In the genomic region with DNA sequence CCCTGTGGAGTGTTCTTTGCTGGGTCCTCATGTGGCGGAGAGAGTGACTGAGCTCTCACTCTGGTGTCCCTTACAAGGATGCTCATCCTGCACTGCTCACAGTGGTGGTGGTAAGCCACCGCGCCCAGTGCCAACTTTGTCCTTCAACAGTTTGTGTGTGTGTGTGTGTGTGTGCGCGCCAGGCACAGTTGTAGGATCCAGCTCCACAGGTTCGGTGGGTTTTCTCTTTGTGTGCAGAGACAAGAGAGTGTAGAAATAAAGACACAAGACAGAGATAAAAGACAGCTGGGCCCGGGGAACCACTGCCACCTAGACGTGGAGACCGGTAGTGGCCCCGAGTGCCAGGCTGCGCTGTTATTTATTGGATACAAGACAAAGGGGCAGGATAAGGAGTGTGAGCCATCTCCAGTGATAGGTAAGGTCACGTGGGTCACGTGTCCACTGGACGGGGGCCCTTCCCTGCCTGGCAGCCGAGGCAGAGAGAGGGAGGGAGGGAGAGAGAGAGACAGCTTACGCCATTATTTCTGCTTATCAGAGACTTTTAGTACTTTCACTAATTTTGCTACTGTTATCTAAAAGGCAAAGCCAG, we compare ENCODE assay signal across 9 cellular contexts. TPM values are rescaled to one million over a fixed set of nuclear protein-coding genes. Genes with fewer than 3 reads are reported as not detected.
DNase-seq lines count a peak whose midpoint lies in the region; ATAC-seq, FAIRE-seq and TF ChIP-seq lines count a peak whose summit lies in the region.
"Not testable (repeated sequence)": the region's sequence is repeated elsewhere in the genome, so short reads cannot be mapped to it uniquely, and the experiment has no call there.
"Had no signal": no experiment of that assay in that cellular context is flagged by ENCODE, and none has a peak within 500 bp of the region (broad histone marks: within the 10 kb centered on the region; RNA-seq: fewer than 3 reads in every experiment).

No MANE protein-coding gene starts in this region.

- TF ChIP-seq POLR2A in K562 (conservative IDR thresholded peaks at IDR 0.05): not testable (repeated sequence)

- peak; percentile 49 to 79 for TF ChIP-seq RAD21 in K562 (CRISPR knock-in tag; conservative IDR thresholded peaks at IDR 0.05 in 1 of 2, IDR thresholded peaks at IDR 0.05 in 1 of 2)

- H2AFZ ChIP-seq in KMS-11 (ENCODE audit: low read depth): peak overlapping the region; percentile 26; the same call in 1 of the 2 replicates
- H2AFZ ChIP-seq in K562 (ENCODE audit: low read depth, low read length): peak overlapping the region; percentile 69
- H2AFZ ChIP-seq in osteoblast (ENCODE audit: low read length): peak overlapping the region; percentile 70

- CTCF ChIA-PET in K562 (lab: Yijun Ruan, JAX; ENCODE audit: low intra/inter-chr PET ratio): interaction anchor here (1.4 kb wide), 1 partner anchor 155 kb away, joined by 5 read pairs; the partner anchor contains the start of gene DVL1

- not testable (repeated sequence) for H3K9me3 Mint-ChIP-seq in stimulated activated effector memory CD8-positive, alpha-beta T cell treated with anti-CD3 and anti-CD28 coated beads, Interleukin-12 subunit alpha, Interleukin-12 subunit beta, amount 100 ng/mL, for 72 hours

- WGBS in K562 (ENCODE audit: insufficient coverage, low coverage, missing lambda C conversion rate): 30% methylated on average over 16 of the region's 16 CpGs

- peak overlapping the region; percentile 33; the same call in 1 of the 2 replicates for H3K9ac ChIP-seq in KMS-11
- H3K9ac ChIP-seq in K562 (ENCODE audit: insufficient read depth in 1 of 2, low read depth in 2 of 2, low read length in 2 of 2): peak overlapping the region; percentile 48 to 65; a peak in 3 of 4 replicates

- peak overlapping the region; percentile 96 for H3K27ac Mint-ChIP-seq in stimulated activated effector memory CD8-positive, alpha-beta T cell treated with anti-CD3 and anti-CD28 coated beads, Interleukin-12 subunit alpha, Interleukin-12 subunit beta, amount 100 ng/mL, for 72 hours

- peak overlapping the region; percentile 74 for H3K4me3 Mint-ChIP-seq in stimulated activated effector memory CD8-positive, alpha-beta T cell treated with anti-CD3 and anti-CD28 coated beads, Interleukin-12 subunit alpha, Interleukin-12 subunit beta, amount 100 ng/mL, for 72 hours

- peak; percentile 78 for ATAC-seq in K562
- ATAC-seq in stimulated activated effector memory CD8-positive, alpha-beta T cell treated with anti-CD3 and anti-CD28 coated beads, Interleukin-12 subunit alpha, Interleukin-12 subunit beta, amount 100 ng/mL, for 72 hours: peak; percentile 80

- H3K9me3 ChIP-seq in K562 (replicated peaks; ENCODE audit: control insufficient read depth, insufficient read depth, low read depth, low read length); left ventricle myocardium inferior (replicated peaks); osteoblast (ENCODE audit: low read depth, low read length): not testable (repeated sequence)

- not testable (repeated sequence) for TF ChIP-seq EP300 in K562 (IDR thresholded peaks at IDR 0.05; ENCODE audit: low read length)

- not testable (repeated sequence) for H4K20me1 ChIP-seq in KMS-11 (ENCODE audit: insufficient read depth); K562 (replicated peaks; ENCODE audit: control insufficient read depth, insufficient read depth, low read length); osteoblast (ENCODE audit: insufficient read depth, low read length)

- H3K4me3 ChIP-seq in KMS-11 (IDR thresholded peaks at IDR 0.05; ENCODE audit: insufficient read depth, low read depth, low read length); K562; osteoblast (ENCODE audit: insufficient read depth, low read length): not testable (repeated sequence)
- H3K4me3 ChIP-seq in left ventricle myocardium inferior: peak overlapping the region; percentile 53

- intact Hi-C loops in K562 (cut with micrococcal nuclease): loop anchor here (10.0 kb wide), 1 partner anchor 130 kb away; the partner anchor contains the start of gene AURKAIP1
- intact Hi-C loops in left ventricle myocardium inferior (cut with micrococcal nuclease): not testable (repeated sequence)

- FAIRE-seq in K562 (lab: Jason Lieb, UNC): not testable (repeated sequence)

- DNase-seq in DMS 273 treated with DMSO at 0.1 percent for 48 hours (lab: John Stamatoyannopoulos, UW): peak; percentile 10
- peak; percentile 67 for DNase-seq in NCI-H82 treated with DMSO at 0.1 percent for 48 hours (lab: John Stamatoyannopoulos, UW; ENCODE audit: unreplicated experiment)
- peak; percentile 40 to 65 for DNase-seq in activated CD4-positive, alpha-beta T cell treated with anti-CD3 and anti-CD28 coated beads for 24 hours (ENCODE audit: low read depth in 2 of 2)
- DNase-seq in K562 (ENCODE audit: extremely low read depth in 1 of 4, low spot score in 3 of 4): peak; percentile 40 to 81 (median 47)
- peak; percentile 68 for DNase-seq in left ventricle myocardium inferior
- DNase-seq in osteoblast (ENCODE audit: insufficient read length, low spot score, missing footprints): peak; percentile 79
- peak; percentile 51 to 84 for DNase-seq in stimulated activated effector memory CD8-positive, alpha-beta T cell treated with anti-CD3 and anti-CD28 coated beads, Interleukin-12 subunit alpha, Interleukin-12 subunit beta, amount 100 ng/mL, for 72 hours (ENCODE audit: low spot score in 2 of 2)

- H3K4me1 Mint-ChIP-seq in stimulated activated effector memory CD8-positive, alpha-beta T cell treated with anti-CD3 and anti-CD28 coated beads, Interleukin-12 subunit alpha, Interleukin-12 subunit beta, amount 100 ng/mL, for 72 hours: peaks cover 15% of the 10 kb centered on the region

- not testable (repeated sequence) for BruUV-seq in K562 (replicated peaks; lab: Mats Ljungman, UMichigan)

- H3K9me1 ChIP-seq in K562 (ENCODE audit: control insufficient read depth, insufficient read depth, low read length): not testable (repeated sequence)

- TF ChIP-seq CTCF in KMS-11 (conservative IDR thresholded peaks at IDR 0.05; ENCODE audit: low read depth, low read length) (peak; percentile 61), K562 (IDR thresholded peaks at IDR 0.05 in 2 of 3, conservative IDR thresholded peaks at IDR 0.05 in 1 of 3; ENCODE audit: insufficient read depth in 2 of 3, low read depth in 1 of 3, low read length in 3 of 3) (peak; percentile 67 to 80 (median 68)), left ventricle myocardium inferior (IDR thresholded peaks at IDR 0.05; ENCODE audit: borderline replicate concordance) (peak; percentile 73), osteoblast (IDR thresholded peaks at IDR 0.05; ENCODE audit: extremely low read depth, low read depth, low read length) (peak; percentile 52)

- not testable (repeated sequence) for H3K36me3 ChIP-seq in KMS-11 (ENCODE audit: insufficient read depth); K562 (ENCODE audit: control insufficient read depth, insufficient read depth, low read length); left ventricle myocardium inferior; osteoblast (ENCODE audit: insufficient read depth, low read length)

- in situ Hi-C loops in K562 (cut with MboI): not testable (repeated sequence)

- H3K36me3 Mint-ChIP-seq in stimulated activated effector memory CD8-positive, alpha-beta T cell treated with anti-CD3 and anti-CD28 coated beads, Interleukin-12 subunit alpha, Interleukin-12 subunit beta, amount 100 ng/mL, for 72 hours: not testable (repeated sequence)

- H3K79me2 ChIP-seq in KMS-11 (ENCODE audit: insufficient read depth, low read depth); K562 (ENCODE audit: control insufficient read depth, insufficient read depth, low read length); osteoblast (ENCODE audit: insufficient read depth, low read length): not testable (repeated sequence)

- not testable (repeated sequence) for H3K27me3 ChIP-seq in KMS-11 (ENCODE audit: insufficient read depth, low read depth); K562 (ENCODE audit: control insufficient read depth in 2 of 2, insufficient read depth in 2 of 2, low read length in 2 of 2); left ventricle myocardium inferior (ENCODE audit: low read depth); osteoblast (ENCODE audit: insufficient read depth, low read length)

- H3K27ac ChIP-seq in KMS-11 (peak overlapping the region; percentile 73), K562 (ENCODE audit: extremely low read depth, low read depth, low read length) (peak overlapping the region; percentile 74), left ventricle myocardium inferior (replicated peaks) (peak overlapping the region; percentile 85), osteoblast (ENCODE audit: low read depth, low read length) (peak overlapping the region; percentile 37)

- H3K4me1 ChIP-seq in KMS-11 (ENCODE audit: low read depth, poor library complexity, severe bottlenecking) (peaks cover 28% of the 10 kb centered on the region), K562 (replicated peaks in 1 of 2; ENCODE audit: control insufficient read depth in 2 of 2, insufficient read depth in 2 of 2, low read length in 2 of 2) (peaks cover 8 to 13% of the 10 kb centered on the region in 2 experiments; a peak in 3 of 5 replicates), left ventricle myocardium inferior (peaks cover 19% of the 10 kb centered on the region)
- H3K4me1 ChIP-seq in osteoblast (ENCODE audit: insufficient read depth, low read length): not testable (repeated sequence)

- H3K4me2 ChIP-seq in KMS-11 (peak overlapping the region; percentile 43), K562 (ENCODE audit: insufficient read depth, low read length) (peak overlapping the region; percentile 67), osteoblast (ENCODE audit: insufficient read depth, low read length) (peak overlapping the region; percentile 43)

- POLR2A ChIA-PET in K562 (lab: Yijun Ruan, JAX): interaction anchor here (0.6 to 2.0 kb wide), 6 partner anchors 13 to 130 kb away, joined by 3 to 11 read pairs (median 4); partner anchors contain the start of gene AURKAIP1

RNA-seq across cellular contexts. Expression of gene ATAD3A, which starts 7.1 kb away (rescaled TPM):
- 54.7 and 190 TPM in 2 replicates for total RNA-seq in K562 (2011; cell fraction: chromatin; rRNA removed; ENCODE audit: low replicate concordance)
- total RNA-seq in K562 (2011; cell fraction: nucleolus; rRNA removed): 155 and 182 TPM in 2 replicates
- 64.8 and 77.4 TPM in 2 replicates for total RNA-seq in K562 (2011; cell fraction: nucleoplasm; rRNA removed)
- total RNA-seq in K562 (2014; rRNA removed) (173 and 183 TPM in 2 replicates), K562 (2014; rRNA removed; fragmentation: Illumina TruSeq; extraction: Trizol) (18.6 and 20.2 TPM in 2 replicates), K562 (2015; rRNA removed; fragmentation: Illumina TruSeq; extraction: Trizol) (80.1 and 87.1 TPM in 2 replicates), K562 (2021) (151 and 167 TPM in 2 replicates), left ventricle myocardium inferior (19.4 TPM), osteoblast (18.6 and 19.9 TPM in 2 replicates)
- polyA plus RNA-seq in K562 (2011; rRNA removed) (36.7 and 40.8 TPM in 2 replicates), K562 (2014; fragmentation: Illumina TruSeq; extraction: Trizol) (29.2 and 90.5 TPM in 2 replicates), K562 (2014; fragmentation: Nextera tagmentation; extraction: Ambion mirVana) (1 to 10 TPM in 1 of 2 experiments, under 1 TPM in 1; 0.10 to 1.0 TPM), K562 (2014; rRNA removed) (123 and 131 TPM in 2 replicates)
- polyA plus RNA-seq in K562 (2011; cell fraction: cytosol; rRNA removed): 47.1 and 118 TPM in 2 replicates
- polyA plus RNA-seq in K562 (2011; cell fraction: nucleus; rRNA removed): 98.3 and 162 TPM in 2 replicates
- polyA plus RNA-seq in K562 (2012): 69.9 and 90.0 TPM in 2 replicates
- polyA minus RNA-seq in K562 (2011; rRNA and poly(A)+ RNA removed): 14.9 and 33.5 TPM in 2 replicates
- 50.2 and 62.0 TPM in 2 replicates for polyA minus RNA-seq in K562 (2011; cell fraction: cytosol; rRNA and poly(A)+ RNA removed)
- polyA minus RNA-seq in K562 (2011; cell fraction: nucleus; rRNA and poly(A)+ RNA removed): 28.4 and 31.9 TPM in 2 replicates

RNA-seq across cellular contexts. Expression of gene ATAD3B, which starts 33.3 kb away (rescaled TPM):
- 197 and 522 TPM in 2 replicates for total RNA-seq in K562 (2011; cell fraction: chromatin; rRNA removed; ENCODE audit: low replicate concordance)
- 417 and 489 TPM in 2 replicates for total RNA-seq in K562 (2011; cell fraction: nucleolus; rRNA removed)
- 246 and 263 TPM in 2 replicates for total RNA-seq in K562 (2011; cell fraction: nucleoplasm; rRNA removed)
- 106 and 126 TPM in 2 replicates for total RNA-seq in K562 (2014; rRNA removed)
- 10.3 and 15.6 TPM in 2 replicates for total RNA-seq in K562 (2014; rRNA removed; fragmentation: Illumina TruSeq; extraction: Trizol)
- 43.2 and 45.2 TPM in 2 replicates for total RNA-seq in K562 (2015; rRNA removed; fragmentation: Illumina TruSeq; extraction: Trizol)
- total RNA-seq in K562 (2021): 92.0 and 93.4 TPM in 2 replicates
- 27.7 and 27.9 TPM in 2 replicates for polyA plus RNA-seq in K562 (2011; rRNA removed)
- polyA plus RNA-seq in K562 (2011; cell fraction: cytosol; rRNA removed): 18.3 and 42.9 TPM in 2 replicates
- polyA plus RNA-seq in K562 (2011; cell fraction: nucleus; rRNA removed): 168 and 341 TPM in 2 replicates
- 31.9 and 52.8 TPM in 2 replicates for polyA plus RNA-seq in K562 (2012)
- 18.9 and 42.2 TPM in 2 replicates for polyA plus RNA-seq in K562 (2014; fragmentation: Illumina TruSeq; extraction: Trizol)
- under 1 TPM; 0.07 to 0.77 TPM for polyA plus RNA-seq in K562 (2014; fragmentation: Nextera tagmentation; extraction: Ambion mirVana)
- 113 and 117 TPM in 2 replicates for polyA plus RNA-seq in K562 (2014; rRNA removed)
- polyA minus RNA-seq in K562 (2011; rRNA and poly(A)+ RNA removed): 6.7 and 14.8 TPM in 2 replicates
- polyA minus RNA-seq in K562 (2011; cell fraction: cytosol; rRNA and poly(A)+ RNA removed): 23.6 and 41.7 TPM in 2 replicates
- polyA minus RNA-seq in K562 (2011; cell fraction: nucleus; rRNA and poly(A)+ RNA removed): 44.3 and 53.4 TPM in 2 replicates
- 8.3 TPM for total RNA-seq in left ventricle myocardium inferior
- total RNA-seq in osteoblast: 10.6 and 14.5 TPM in 2 replicates

RNA-seq across cellular contexts. Expression of gene TMEM240, which starts 35.6 kb away (rescaled TPM):
- 1.2 and 8.3 TPM in 2 replicates for total RNA-seq in K562 (2011; cell fraction: chromatin; rRNA removed; ENCODE audit: low replicate concordance)
- 5.3 and 6.0 TPM in 2 replicates for total RNA-seq in K562 (2011; cell fraction: nucleolus; rRNA removed)
- 2.6 and 6.0 TPM in 2 replicates for total RNA-seq in K562 (2011; cell fraction: nucleoplasm; rRNA removed)
- total RNA-seq in K562 (2014; rRNA removed): 0.78 TPM in 1 of 2 replicates, not detected in the other
- not detected in 2 replicates for total RNA-seq in K562 (2014; rRNA removed; fragmentation: Illumina TruSeq; extraction: Trizol)
- total RNA-seq in K562 (2015; rRNA removed; fragmentation: Illumina TruSeq; extraction: Trizol): 0.38 and 0.43 TPM in 2 replicates
- total RNA-seq in K562 (2021): 1.3 and 2.0 TPM in 2 replicates
- polyA plus RNA-seq in K562 (2011; rRNA removed): 0.24 TPM in 2 replicates
- 0.46 TPM in 1 of 2 replicates, not detected in the other for polyA plus RNA-seq in K562 (2011; cell fraction: cytosol; rRNA removed)
- polyA plus RNA-seq in K562 (2011; cell fraction: nucleus; rRNA removed): 3.5 and 8.1 TPM in 2 replicates
- polyA plus RNA-seq in K562 (2012): 1.1 and 3.2 TPM in 2 replicates
- not detected in 2 replicates for polyA plus RNA-seq in K562 (2014; fragmentation: Illumina TruSeq; extraction: Trizol)
- polyA plus RNA-seq in K562 (2014; fragmentation: Nextera tagmentation; extraction: Ambion mirVana): not detected
- polyA plus RNA-seq in K562 (2014; rRNA removed): 0.28 and 0.94 TPM in 2 replicates
- not detected in 2 replicates for polyA minus RNA-seq in K562 (2011; rRNA and poly(A)+ RNA removed)
- polyA minus RNA-seq in K562 (2011; cell fraction: cytosol; rRNA and poly(A)+ RNA removed): not detected in 2 replicates
- polyA minus RNA-seq in K562 (2011; cell fraction: nucleus; rRNA and poly(A)+ RNA removed): 0.56 and 0.67 TPM in 2 replicates
- 7.2 TPM for total RNA-seq in left ventricle myocardium inferior
- 1.8 and 2.7 TPM in 2 replicates for total RNA-seq in osteoblast

RNA-seq across cellular contexts. Expression of gene ATAD3C, which starts 55.4 kb away (rescaled TPM):
- total RNA-seq in K562 (2011; cell fraction: chromatin; rRNA removed; ENCODE audit: low replicate concordance): 0.21 TPM in 1 of 2 replicates, not detected in the other
- under 0.01 and 0.13 TPM in 2 replicates for total RNA-seq in K562 (2011; cell fraction: nucleolus; rRNA removed)
- total RNA-seq in K562 (2011; cell fraction: nucleoplasm; rRNA removed): 0.07 and 0.23 TPM in 2 replicates
- total RNA-seq in K562 (2014; rRNA removed) (not detected in 2 replicates), K562 (2014; rRNA removed; fragmentation: Illumina TruSeq; extraction: Trizol) (not detected in 2 replicates), K562 (2015; rRNA removed; fragmentation: Illumina TruSeq; extraction: Trizol) (not detected in 2 replicates), K562 (2021) (0.18 and 0.60 TPM in 2 replicates), left ventricle myocardium inferior (2.8 TPM), osteoblast (under 0.01 and 0.59 TPM in 2 replicates)
- polyA plus RNA-seq in K562 (2011; rRNA removed) (0.03 and 0.04 TPM in 2 replicates), K562 (2014; fragmentation: Illumina TruSeq; extraction: Trizol) (not detected in 2 replicates), K562 (2014; fragmentation: Nextera tagmentation; extraction: Ambion mirVana) (not detected), K562 (2014; rRNA removed) (not detected in 2 replicates)
- 0.09 and 0.16 TPM in 2 replicates for polyA plus RNA-seq in K562 (2011; cell fraction: cytosol; rRNA removed)
- polyA plus RNA-seq in K562 (2011; cell fraction: nucleus; rRNA removed): 0.10 and 0.21 TPM in 2 replicates
- polyA plus RNA-seq in K562 (2012): 0.05 and 0.39 TPM in 2 replicates
- polyA minus RNA-seq in K562 (2011; rRNA and poly(A)+ RNA removed): not detected in 2 replicates
- not detected in 2 replicates for polyA minus RNA-seq in K562 (2011; cell fraction: cytosol; rRNA and poly(A)+ RNA removed)
- polyA minus RNA-seq in K562 (2011; cell fraction: nucleus; rRNA and poly(A)+ RNA removed): 0.11 TPM in 1 of 2 replicates, not detected in the other
- total RNA-seq: frontal cortex had no signal

Comparison
In these comparisons a context has a peak if more than half of its experiments do, and no peak if none do; other contexts are left out.
1. DNase-seq: peak in every context shown above with its lines; median percentile 79 in osteoblast; 68 in left ventricle myocardium inferior; 68 in stimulated activated effector memory CD8-positive, alpha-beta T cell treated with anti-CD3 and anti-CD28 coated beads, Interleukin-12 subunit alpha, Interleukin-12 subunit beta, amount 100 ng/mL, for 72 hours; 67 in NCI-H82 treated with DMSO at 0.1 percent for 48 hours; 52 in activated CD4-positive, alpha-beta T cell treated with anti-CD3 and anti-CD28 coated beads for 24 hours; 47 in K562; 10 in DMS 273 treated with DMSO at 0.1 percent for 48 hours.